In the genomic region with DNA sequence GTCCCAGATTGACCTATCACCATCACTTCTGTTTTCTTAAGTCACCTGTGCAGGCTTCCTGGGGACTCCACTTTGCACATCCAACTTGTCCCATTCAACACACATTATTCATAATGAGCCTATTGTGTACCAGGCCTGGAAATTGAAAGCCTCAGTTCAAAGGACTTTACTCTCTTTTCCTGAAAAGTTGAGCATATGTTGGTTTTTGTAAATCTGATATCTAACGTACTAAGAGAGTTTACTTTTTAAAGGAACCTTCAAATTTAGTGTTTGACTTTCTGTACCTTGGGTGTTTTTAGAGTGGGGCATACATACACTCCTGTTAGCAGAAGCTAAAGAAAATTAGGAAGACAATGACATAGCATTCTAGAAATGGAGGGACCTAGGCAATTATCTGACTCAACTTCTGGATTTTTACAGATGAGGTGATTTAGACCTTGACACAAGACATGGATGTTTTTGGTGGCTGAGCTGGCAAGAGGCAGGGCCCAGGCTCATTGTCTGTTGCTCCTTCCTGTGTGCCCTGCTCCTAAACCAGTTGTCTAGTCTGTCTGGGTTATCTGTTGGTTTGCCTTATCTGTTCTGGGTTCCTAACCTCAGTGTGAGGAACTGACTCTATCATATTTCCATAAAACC, we compare ENCODE assay signal across 1 cellular context.
TF ChIP-seq lines count a peak whose summit lies in the region.

No MANE protein-coding gene starts in this region.

TF ChIP-seq in HepG2, 621 proteins besides CTCF, POLR2A, EP300 and RAD21 (continued from another document and continues in another):
- TF ChIP-seq, protein P1, sequence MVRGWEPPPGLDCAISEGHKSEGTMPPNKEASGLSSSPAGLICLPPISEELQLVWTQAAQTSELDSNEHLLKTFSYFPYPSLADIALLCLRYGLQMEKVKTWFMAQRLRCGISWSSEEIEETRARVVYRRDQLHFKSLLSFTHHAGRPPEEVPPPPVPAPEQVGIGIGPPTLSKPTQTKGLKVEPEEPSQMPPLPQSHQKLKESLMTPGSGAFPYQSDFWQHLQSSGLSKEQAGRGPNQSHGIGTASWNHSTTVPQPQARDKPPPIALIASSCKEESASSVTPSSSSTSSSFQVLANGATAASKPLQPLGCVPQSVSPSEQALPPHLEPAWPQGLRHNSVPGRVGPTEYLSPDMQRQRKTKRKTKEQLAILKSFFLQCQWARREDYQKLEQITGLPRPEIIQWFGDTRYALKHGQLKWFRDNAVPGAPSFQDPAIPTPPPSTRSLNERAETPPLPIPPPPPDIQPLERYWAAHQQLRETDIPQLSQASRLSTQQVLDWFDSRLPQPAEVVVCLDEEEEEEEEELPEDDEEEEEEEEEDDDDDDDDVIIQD (CRISPR knock-in tag; IDR thresholded peaks at IDR 0.05; ENCODE audit: low read depth), result peak; percentile 53; the same call in 1 of the 2 replicates
- TF ChIP-seq TBX2 (CRISPR knock-in tag; IDR thresholded peaks at IDR 0.05; ENCODE audit: borderline replicate concordance) (peak; percentile 45), RCOR2 (CRISPR knock-in tag; IDR thresholded peaks at IDR 0.05) (peak; percentile 60; the same call in 1 of the 2 replicates), ZNF503 (CRISPR knock-in tag; IDR thresholded peaks at IDR 0.05) (peak; percentile 58; the same call in 1 of the 2 replicates), ZSCAN25 (CRISPR knock-in tag; IDR thresholded peaks at IDR 0.05) (no peak), ASH2L (IDR thresholded peaks at IDR 0.05; ENCODE audit: insufficient read length, low read depth, low read length) (peak; percentile 29), ETV6 (CRISPR knock-in tag; conservative IDR thresholded peaks at IDR 0.05) (no peak), RARA (CRISPR knock-in tag; IDR thresholded peaks at IDR 0.05) (peak; percentile 52; the same call in 1 of the 2 replicates), MED1 (CRISPR knock-in tag; IDR thresholded peaks at IDR 0.05) (peak; percentile 56), SCMH1 (CRISPR knock-in tag; IDR thresholded peaks at IDR 0.05; ENCODE audit: borderline replicate concordance) (no peak), BCL6 (CRISPR knock-in tag; IDR thresholded peaks at IDR 0.05) (peak; percentile 99), ZNF672 (CRISPR knock-in tag; IDR thresholded peaks at IDR 0.05) (no peak), CREM (IDR thresholded peaks at IDR 0.05) (peak; percentile 39; the same call in 1 of the 2 replicates), CREM (CRISPR knock-in tag; IDR thresholded peaks at IDR 0.05) (no peak), GATAD2A (CRISPR knock-in tag; IDR thresholded peaks at IDR 0.05) (peak; percentile 69), ZNF280D (CRISPR knock-in tag; IDR thresholded peaks at IDR 0.05) (no peak), ZNF510 (CRISPR knock-in tag; IDR thresholded peaks at IDR 0.05; ENCODE audit: low read depth) (no peak), PHF21A (CRISPR knock-in tag; IDR thresholded peaks at IDR 0.05) (peak; percentile 64; the same call in 1 of the 2 replicates), MIXL1 (CRISPR knock-in tag; IDR thresholded peaks at IDR 0.05) (0 out of 2 replicates have a peak, but pooled peaks have one; percentile 34), SAP130 (CRISPR knock-in tag; IDR thresholded peaks at IDR 0.05; ENCODE audit: low read depth) (0 out of 2 replicates have a peak, but pooled peaks have one; percentile 11), THAP11 (CRISPR knock-in tag; IDR thresholded peaks at IDR 0.05) (0 out of 2 replicates have a peak, but pooled peaks have one; percentile 10), ELF3 (CRISPR knock-in tag; IDR thresholded peaks at IDR 0.05) (no peak), ZNF629 (CRISPR knock-in tag; conservative IDR thresholded peaks at IDR 0.05) (0 out of 2 replicates have a peak, but pooled peaks have one; percentile 17), GABPB1 (CRISPR knock-in tag; IDR thresholded peaks at IDR 0.05) (no peak), MTERF4 (CRISPR knock-in tag; IDR thresholded peaks at IDR 0.05) (no peak), ZNF772 (CRISPR knock-in tag; IDR thresholded peaks at IDR 0.05) (no peak), PITX1 (CRISPR knock-in tag; IDR thresholded peaks at IDR 0.05) (peak; percentile 49; the same call in 1 of the 2 replicates), MED13 (CRISPR knock-in tag; IDR thresholded peaks at IDR 0.05) (0 out of 2 replicates have a peak, but pooled peaks have one; percentile 27), TBP (CRISPR knock-in tag; IDR thresholded peaks at IDR 0.05) (no peak), ZNF17 (CRISPR knock-in tag; IDR thresholded peaks at IDR 0.05) (no peak), PLSCR1 (CRISPR knock-in tag; IDR thresholded peaks at IDR 0.05; ENCODE audit: borderline replicate concordance) (no peak), PBX3 (CRISPR knock-in tag; IDR thresholded peaks at IDR 0.05; ENCODE audit: borderline replicate concordance) (no peak), SOX5 (CRISPR knock-in tag; IDR thresholded peaks at IDR 0.05; ENCODE audit: borderline replicate concordance) (peak; percentile 72; the same call in 1 of the 2 replicates), ISL2 (CRISPR knock-in tag; IDR thresholded peaks at IDR 0.05) (peak; percentile 83; the same call in 1 of the 2 replicates)
- TF ChIP-seq, protein P2, sequence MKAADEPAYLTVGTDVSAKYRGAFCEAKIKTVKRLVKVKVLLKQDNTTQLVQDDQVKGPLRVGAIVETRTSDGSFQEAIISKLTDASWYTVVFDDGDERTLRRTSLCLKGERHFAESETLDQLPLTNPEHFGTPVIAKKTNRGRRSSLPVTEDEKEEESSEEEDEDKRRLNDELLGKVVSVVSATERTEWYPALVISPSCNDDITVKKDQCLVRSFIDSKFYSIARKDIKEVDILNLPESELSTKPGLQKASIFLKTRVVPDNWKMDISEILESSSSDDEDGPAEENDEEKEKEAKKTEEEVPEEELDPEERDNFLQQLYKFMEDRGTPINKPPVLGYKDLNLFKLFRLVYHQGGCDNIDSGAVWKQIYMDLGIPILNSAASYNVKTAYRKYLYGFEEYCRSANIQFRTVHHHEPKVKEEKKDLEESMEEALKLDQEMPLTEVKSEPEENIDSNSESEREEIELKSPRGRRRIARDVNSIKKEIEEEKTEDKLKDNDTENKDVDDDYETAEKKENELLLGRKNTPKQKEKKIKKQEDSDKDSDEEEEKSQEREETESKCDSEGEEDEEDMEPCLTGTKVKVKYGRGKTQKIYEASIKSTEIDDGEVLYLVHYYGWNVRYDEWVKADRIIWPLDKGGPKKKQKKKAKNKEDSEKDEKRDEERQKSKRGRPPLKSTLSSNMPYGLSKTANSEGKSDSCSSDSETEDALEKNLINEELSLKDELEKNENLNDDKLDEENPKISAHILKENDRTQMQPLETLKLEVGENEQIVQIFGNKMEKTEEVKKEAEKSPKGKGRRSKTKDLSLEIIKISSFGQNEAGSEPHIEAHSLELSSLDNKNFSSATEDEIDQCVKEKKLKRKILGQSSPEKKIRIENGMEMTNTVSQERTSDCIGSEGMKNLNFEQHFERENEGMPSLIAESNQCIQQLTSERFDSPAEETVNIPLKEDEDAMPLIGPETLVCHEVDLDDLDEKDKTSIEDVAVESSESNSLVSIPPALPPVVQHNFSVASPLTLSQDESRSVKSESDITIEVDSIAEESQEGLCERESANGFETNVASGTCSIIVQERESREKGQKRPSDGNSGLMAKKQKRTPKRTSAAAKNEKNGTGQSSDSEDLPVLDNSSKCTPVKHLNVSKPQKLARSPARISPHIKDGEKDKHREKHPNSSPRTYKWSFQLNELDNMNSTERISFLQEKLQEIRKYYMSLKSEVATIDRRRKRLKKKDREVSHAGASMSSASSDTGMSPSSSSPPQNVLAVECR (CRISPR knock-in tag; IDR thresholded peaks at IDR 0.05; ENCODE audit: borderline replicate concordance), result no peak
- TF ChIP-seq, protein P3, sequence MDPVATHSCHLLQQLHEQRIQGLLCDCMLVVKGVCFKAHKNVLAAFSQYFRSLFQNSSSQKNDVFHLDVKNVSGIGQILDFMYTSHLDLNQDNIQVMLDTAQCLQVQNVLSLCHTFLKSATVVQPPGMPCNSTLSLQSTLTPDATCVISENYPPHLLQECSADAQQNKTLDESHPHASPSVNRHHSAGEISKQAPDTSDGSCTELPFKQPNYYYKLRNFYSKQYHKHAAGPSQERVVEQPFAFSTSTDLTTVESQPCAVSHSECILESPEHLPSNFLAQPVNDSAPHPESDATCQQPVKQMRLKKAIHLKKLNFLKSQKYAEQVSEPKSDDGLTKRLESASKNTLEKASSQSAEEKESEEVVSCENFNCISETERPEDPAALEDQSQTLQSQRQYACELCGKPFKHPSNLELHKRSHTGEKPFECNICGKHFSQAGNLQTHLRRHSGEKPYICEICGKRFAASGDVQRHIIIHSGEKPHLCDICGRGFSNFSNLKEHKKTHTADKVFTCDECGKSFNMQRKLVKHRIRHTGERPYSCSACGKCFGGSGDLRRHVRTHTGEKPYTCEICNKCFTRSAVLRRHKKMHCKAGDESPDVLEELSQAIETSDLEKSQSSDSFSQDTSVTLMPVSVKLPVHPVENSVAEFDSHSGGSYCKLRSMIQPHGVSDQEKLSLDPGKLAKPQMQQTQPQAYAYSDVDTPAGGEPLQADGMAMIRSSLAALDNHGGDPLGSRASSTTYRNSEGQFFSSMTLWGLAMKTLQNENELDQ (CRISPR knock-in tag; IDR thresholded peaks at IDR 0.05; ENCODE audit: borderline replicate concordance), result no peak
- TF ChIP-seq, protein P4, sequence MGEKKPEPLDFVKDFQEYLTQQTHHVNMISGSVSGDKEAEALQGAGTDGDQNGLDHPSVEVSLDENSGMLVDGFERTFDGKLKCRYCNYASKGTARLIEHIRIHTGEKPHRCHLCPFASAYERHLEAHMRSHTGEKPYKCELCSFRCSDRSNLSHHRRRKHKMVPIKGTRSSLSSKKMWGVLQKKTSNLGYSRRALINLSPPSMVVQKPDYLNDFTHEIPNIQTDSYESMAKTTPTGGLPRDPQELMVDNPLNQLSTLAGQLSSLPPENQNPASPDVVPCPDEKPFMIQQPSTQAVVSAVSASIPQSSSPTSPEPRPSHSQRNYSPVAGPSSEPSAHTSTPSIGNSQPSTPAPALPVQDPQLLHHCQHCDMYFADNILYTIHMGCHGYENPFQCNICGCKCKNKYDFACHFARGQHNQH (CRISPR knock-in tag; IDR thresholded peaks at IDR 0.05), result 0 out of 2 replicates have a peak, but pooled peaks have one; percentile 13
- TF ChIP-seq, protein P5, sequence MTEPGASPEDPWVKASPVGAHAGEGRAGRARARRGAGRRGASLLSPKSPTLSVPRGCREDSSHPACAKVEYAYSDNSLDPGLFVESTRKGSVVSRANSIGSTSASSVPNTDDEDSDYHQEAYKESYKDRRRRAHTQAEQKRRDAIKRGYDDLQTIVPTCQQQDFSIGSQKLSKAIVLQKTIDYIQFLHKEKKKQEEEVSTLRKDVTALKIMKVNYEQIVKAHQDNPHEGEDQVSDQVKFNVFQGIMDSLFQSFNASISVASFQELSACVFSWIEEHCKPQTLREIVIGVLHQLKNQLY (CRISPR knock-in tag; IDR thresholded peaks at IDR 0.05), result peak; percentile 46; the same call in 1 of the 2 replicates
